ENCODE assay signal across 18 cellular contexts in genomic region chr2:181959508-181959907, GRCh38. TPM values are rescaled to one million over a fixed set of nuclear protein-coding genes. Genes with fewer than 3 reads are reported as not detected.
"Had no signal": no experiment of that assay in that cellular context is flagged by ENCODE, and none has a peak within 500 bp of the region (broad histone marks: within the 10 kb centered on the region; RNA-seq: fewer than 3 reads in every experiment).

No MANE protein-coding gene starts in this region.

- H3K4me3 Mint-ChIP-seq: activated naive CD8-positive, alpha-beta T cell treated with anti-CD3 and anti-CD28 coated beads, Interleukin-2, amount 10 ng/mL, durations not matched to agents 7 days and 5 days; mesothelial cell of epicardium; nephron progenitor cell had no signal

- H3K9me3 ChIP-seq: prostate gland, transverse colon, vagina had no signal

- DNase-seq: activated CD4-positive, alpha-beta T cell treated with anti-CD3 and anti-CD28 coated beads, Interleukin-2, amount 50 U/mL, for 1 hour; activated CD8-positive, alpha-beta memory T cell treated with anti-CD3 and anti-CD28 coated beads for 24 hours; activated gamma-delta T cell treated with Interleukin-2 at 50 U/mL for 16 hours; activated naive CD8-positive, alpha-beta T cell treated with anti-CD3 and anti-CD28 coated beads, Interleukin-2, amount 10 ng/mL, durations not matched to agents 7 days and 5 days; brain microvascular endothelial cell; hippocampal formation; kidney; left ventricle myocardium superior; nephron progenitor cell; right cardiac atrium; small intestine; stimulated activated naive CD8-positive, alpha-beta T cell treated with anti-CD3 and anti-CD28 coated beads, Interleukin-15, Interleukin-2, amounts not matched to agents 100 U/mL and 50 U/mL, for 24 hours; T1000; transverse colon had no signal

- H3K4me3 ChIP-seq: prostate gland, transverse colon, vagina had no signal

- H3K9me3 Mint-ChIP-seq: activated naive CD8-positive, alpha-beta T cell treated with anti-CD3 and anti-CD28 coated beads, Interleukin-2, amount 10 ng/mL, durations not matched to agents 7 days and 5 days had no signal

- H3K4me1 ChIP-seq: prostate gland had no signal

- H3K27ac ChIP-seq: brain microvascular endothelial cell, prostate gland, transverse colon, vagina had no signal

- H3K36me3 Mint-ChIP-seq: activated naive CD8-positive, alpha-beta T cell treated with anti-CD3 and anti-CD28 coated beads, Interleukin-2, amount 10 ng/mL, durations not matched to agents 7 days and 5 days; mesothelial cell of epicardium had no signal

- H3K27ac Mint-ChIP-seq: activated naive CD8-positive, alpha-beta T cell treated with anti-CD3 and anti-CD28 coated beads, Interleukin-2, amount 10 ng/mL, durations not matched to agents 7 days and 5 days; mesothelial cell of epicardium; nephron progenitor cell had no signal

- H3K27me3 ChIP-seq: brain microvascular endothelial cell, transverse colon, vagina had no signal

- H3K4me1 Mint-ChIP-seq: nephron progenitor cell had no signal

- FAIRE-seq: kidney, small intestine had no signal

- H3K36me3 ChIP-seq: brain microvascular endothelial cell, prostate gland, transverse colon, vagina had no signal

- H3K27me3 Mint-ChIP-seq: activated naive CD8-positive, alpha-beta T cell treated with anti-CD3 and anti-CD28 coated beads, Interleukin-2, amount 10 ng/mL, durations not matched to agents 7 days and 5 days had no signal

- ATAC-seq: activated CD4-positive, CD25-positive, alpha-beta regulatory T cell treated with anti-CD3 and anti-CD28 coated beads, Interleukin-2, amount 50 U/mL, for 24 hours; left ventricle myocardium superior; right cardiac atrium; stimulated activated naive CD8-positive, alpha-beta T cell treated with anti-CD3 and anti-CD28 coated beads, Interleukin-15, Interleukin-2, amounts not matched to agents 100 U/mL and 50 U/mL, for 24 hours had no signal

RNA-seq across cellular contexts. Expression of gene PPP1R1C, which starts 26.1 kb away (rescaled TPM):
- total RNA-seq: activated naive CD8-positive, alpha-beta T cell treated with anti-CD3 and anti-CD28 coated beads, Interleukin-2, amount 10 ng/mL, durations not matched to agents 7 days and 5 days; vagina had no signal
